19 cellular contexts compared by ENCODE assay signal in the genomic region with DNA sequence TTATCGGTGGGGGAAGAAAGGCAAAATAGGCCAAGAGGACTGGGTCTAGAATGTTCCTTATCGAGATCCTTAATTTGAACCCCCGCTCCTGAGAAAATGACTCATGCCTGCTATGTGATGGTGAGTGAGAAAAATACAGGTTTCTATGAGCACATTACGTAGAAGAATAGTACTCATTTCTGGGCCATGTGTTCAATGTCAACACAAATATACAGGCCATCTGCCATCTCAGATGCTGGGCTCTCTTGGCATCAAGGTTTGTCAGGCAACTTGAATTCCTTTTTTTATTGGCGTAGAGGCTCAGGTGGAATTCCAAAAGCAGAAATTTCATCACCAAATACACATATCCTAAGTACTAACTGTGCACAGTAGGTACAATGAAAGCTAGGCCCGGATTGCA.
"Had no signal": no experiment of that assay in that cellular context is flagged by ENCODE, and none has a peak within 500 bp of the region (broad histone marks: within the 10 kb centered on the region; RNA-seq: fewer than 3 reads in every experiment).

No MANE protein-coding gene starts in this region.

- H3K4me1 ChIP-seq: lower lobe of right lung, testis had no signal

- ATAC-seq: gastrocnemius medialis, heart left ventricle, lower lobe of right lung, right cardiac atrium, WTC11 had no signal

- DNase-seq: activated CD4-positive, alpha-beta T cell treated with anti-CD3 and anti-CD28 coated beads, Interleukin-2, amount 10 ng/mL, durations not matched to agents 24 days and 14 days; activated effector memory CD4-positive, alpha-beta T cell treated with Interleukin-2 at 50 U/mL for 16 hours; activated naive CD4-positive, alpha-beta T cell treated with anti-CD3 and anti-CD28 coated beads, Interleukin-2, amount 50 U/mL, for 16 hours; erythroblast; gastrocnemius medialis; heart left ventricle; left colon; lower lobe of right lung; midbrain; right cardiac atrium; stimulated activated CD4-positive, alpha-beta T cell treated with anti-CD3 and anti-CD28 coated beads, Interleukin-4, amount 100 ng/mL, for 4 hours; stimulated activated CD8-positive, alpha-beta memory T cell treated with anti-CD3 and anti-CD28 coated beads, Interleukin-4, amount 100 ng/mL, for 48 hours; T-helper 2 cell; testis had no signal

- H3K27ac Mint-ChIP-seq: activated CD4-positive, alpha-beta T cell treated with anti-CD3 and anti-CD28 coated beads, Interleukin-2, amount 10 ng/mL, durations not matched to agents 24 days and 14 days; progenitor cell of endocrine pancreas; stimulated activated naive CD8-positive, alpha-beta T cell treated with anti-CD3 and anti-CD28 coated beads, Interleukin-15, Interleukin-2, amounts not matched to agents 100 ng/mL and 50 ng/mL, for 24 hours; WTC11 had no signal

- H3K4me3 ChIP-seq: cardiac muscle cell, gastrocnemius medialis, heart left ventricle, lower lobe of right lung, smooth muscle cell, testis had no signal

- H3K27me3 Mint-ChIP-seq: progenitor cell of endocrine pancreas; stimulated activated naive CD8-positive, alpha-beta T cell treated with anti-CD3 and anti-CD28 coated beads, Interleukin-15, Interleukin-2, amounts not matched to agents 100 ng/mL and 50 ng/mL, for 24 hours had no signal

- H3K9me3 ChIP-seq: gastrocnemius medialis, heart left ventricle, lower lobe of right lung, testis had no signal

- H3K9me3 Mint-ChIP-seq: activated CD4-positive, alpha-beta T cell treated with anti-CD3 and anti-CD28 coated beads, Interleukin-2, amount 10 ng/mL, durations not matched to agents 24 days and 14 days; stimulated activated naive CD8-positive, alpha-beta T cell treated with anti-CD3 and anti-CD28 coated beads, Interleukin-15, Interleukin-2, amounts not matched to agents 100 ng/mL and 50 ng/mL, for 24 hours; WTC11 had no signal

- H3K36me3 Mint-ChIP-seq: WTC11 had no signal

- H3K27ac ChIP-seq: cardiac muscle cell, gastrocnemius medialis, heart left ventricle, lower lobe of right lung, testis had no signal

- H3K27me3 ChIP-seq: cardiac muscle cell, gastrocnemius medialis, heart left ventricle, testis had no signal

- H3K4me2 ChIP-seq: smooth muscle cell had no signal

- H3K4me3 Mint-ChIP-seq: activated CD4-positive, alpha-beta T cell treated with anti-CD3 and anti-CD28 coated beads, Interleukin-2, amount 10 ng/mL, durations not matched to agents 24 days and 14 days; stimulated activated naive CD8-positive, alpha-beta T cell treated with anti-CD3 and anti-CD28 coated beads, Interleukin-15, Interleukin-2, amounts not matched to agents 100 ng/mL and 50 ng/mL, for 24 hours; WTC11 had no signal

- H3K36me3 ChIP-seq: cardiac muscle cell, gastrocnemius medialis, heart left ventricle, lower lobe of right lung had no signal
